Comparison of ENCODE assay signal across 1 cellular context in genomic region chr1:32242341-32242851, GRCh38.
TF ChIP-seq lines count a peak whose summit lies in the region.

No MANE protein-coding gene starts in this region.

TF ChIP-seq in H1, 55 proteins besides CTCF, POLR2A, EP300 and RAD21:
- TF ChIP-seq KDM4A (IDR thresholded peaks at IDR 0.05; ENCODE audit: low read depth, low read length, severe bottlenecking) (no peak), ASH2L (IDR thresholded peaks at IDR 0.05; ENCODE audit: low read length) (no peak), SIRT6 (IDR thresholded peaks at IDR 0.05; ENCODE audit: low read length) (no peak), GABPA (IDR thresholded peaks at IDR 0.05; ENCODE audit: borderline replicate concordance, insufficient read depth, low read length) (no peak), E2F6 (IDR thresholded peaks at IDR 0.05) (no peak), KDM5A (IDR thresholded peaks at IDR 0.05; ENCODE audit: low read length) (no peak), JUN (IDR thresholded peaks at IDR 0.05; ENCODE audit: low read depth, low read length) (no peak), SP4 (IDR thresholded peaks at IDR 0.05; ENCODE audit: low read length) (no peak), PHF8 (conservative IDR thresholded peaks at IDR 0.05; ENCODE audit: low read depth, low read length) (no peak), TEAD4 (IDR thresholded peaks at IDR 0.05; ENCODE audit: low read depth, low read length) (no peak), NRF1 (IDR thresholded peaks at IDR 0.05; ENCODE audit: low read depth, low read length) (no peak), TBP (IDR thresholded peaks at IDR 0.05; ENCODE audit: low read depth, low read length) (no peak), POU5F1 (IDR thresholded peaks at IDR 0.05; ENCODE audit: low read depth, low read length) (no peak), POLR2AphosphoS5 (IDR thresholded peaks at IDR 0.05; ENCODE audit: low read depth, low read length) (no peak), MAFK (IDR thresholded peaks at IDR 0.05; ENCODE audit: low read depth, low read length) (no peak)
- TF ChIP-seq, protein P1, sequence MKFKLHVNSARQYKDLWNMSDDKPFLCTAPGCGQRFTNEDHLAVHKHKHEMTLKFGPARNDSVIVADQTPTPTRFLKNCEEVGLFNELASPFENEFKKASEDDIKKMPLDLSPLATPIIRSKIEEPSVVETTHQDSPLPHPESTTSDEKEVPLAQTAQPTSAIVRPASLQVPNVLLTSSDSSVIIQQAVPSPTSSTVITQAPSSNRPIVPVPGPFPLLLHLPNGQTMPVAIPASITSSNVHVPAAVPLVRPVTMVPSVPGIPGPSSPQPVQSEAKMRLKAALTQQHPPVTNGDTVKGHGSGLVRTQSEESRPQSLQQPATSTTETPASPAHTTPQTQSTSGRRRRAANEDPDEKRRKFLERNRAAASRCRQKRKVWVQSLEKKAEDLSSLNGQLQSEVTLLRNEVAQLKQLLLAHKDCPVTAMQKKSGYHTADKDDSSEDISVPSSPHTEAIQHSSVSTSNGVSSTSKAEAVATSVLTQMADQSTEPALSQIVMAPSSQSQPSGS (IDR thresholded peaks at IDR 0.05; ENCODE audit: low read length): no peak
- TF ChIP-seq, protein P2, sequence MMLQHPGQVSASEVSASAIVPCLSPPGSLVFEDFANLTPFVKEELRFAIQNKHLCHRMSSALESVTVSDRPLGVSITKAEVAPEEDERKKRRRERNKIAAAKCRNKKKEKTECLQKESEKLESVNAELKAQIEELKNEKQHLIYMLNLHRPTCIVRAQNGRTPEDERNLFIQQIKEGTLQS (IDR thresholded peaks at IDR 0.05; ENCODE audit: insufficient read depth, low read depth, low read length): no peak
